1 cellular context compared by ENCODE assay signal in genomic region chr11:120918257-120918656, GRCh38.
TF ChIP-seq lines count a peak whose summit lies in the region.

No MANE protein-coding gene starts in this region.

TF ChIP-seq in GM12878, 131 proteins besides CTCF, POLR2A, EP300 and RAD21 (continued from another document):
- no peak for TF ChIP-seq ATF2 (IDR thresholded peaks at IDR 0.05; ENCODE audit: low read length)
- no peak for TF ChIP-seq CEBPZ (IDR thresholded peaks at IDR 0.05; ENCODE audit: low read depth, low read length)
- TF ChIP-seq MEF2B (IDR thresholded peaks at IDR 0.05; ENCODE audit: partially characterized antibody, poor library complexity, severe bottlenecking): no peak
- TF ChIP-seq HDAC6 (IDR thresholded peaks at IDR 0.05; ENCODE audit: unreplicated experiment): no peak
- no peak for TF ChIP-seq SUPT20H (IDR thresholded peaks at IDR 0.05; ENCODE audit: borderline replicate concordance, control insufficient read depth, low read depth, low read length)
